Comparison of ENCODE assay signal across 12 cellular contexts in the genomic region with DNA sequence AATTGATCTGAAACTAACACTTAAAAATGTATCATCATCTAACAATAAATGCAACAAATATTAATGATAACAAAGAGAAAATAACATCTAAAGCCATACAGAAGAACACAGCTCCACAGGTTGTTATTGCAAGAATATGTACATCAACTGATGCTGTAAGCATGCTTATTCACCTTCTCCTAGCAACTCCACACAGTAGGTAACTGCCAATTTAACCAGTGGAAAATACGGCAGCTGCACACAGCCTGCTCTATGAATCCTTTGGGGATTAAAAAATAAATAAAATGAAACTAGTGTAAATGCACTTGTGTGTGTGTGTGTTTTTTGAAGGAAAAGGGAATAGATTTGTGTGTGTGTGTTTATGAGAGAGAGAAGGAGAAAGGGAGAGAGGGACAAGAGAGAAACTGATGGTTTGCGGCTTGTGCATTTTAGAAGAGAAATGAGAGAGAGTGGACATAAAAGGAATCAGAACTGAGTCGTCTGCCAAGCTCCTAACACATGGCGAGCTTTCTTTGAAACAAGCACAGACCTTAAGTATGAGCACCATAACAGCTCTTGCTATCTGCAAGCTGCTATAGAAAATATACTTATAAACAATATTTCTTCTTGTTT.
DNase-seq lines count a peak whose midpoint lies in the region; ATAC-seq and TF ChIP-seq lines count a peak whose summit lies in the region.
"Had no signal": no experiment of that assay in that cellular context is flagged by ENCODE, and none has a peak within 500 bp of the region (broad histone marks: within the 10 kb centered on the region; RNA-seq: fewer than 3 reads in every experiment).

No MANE protein-coding gene starts in this region.

- H3K4me3 ChIP-seq in esophagus muscularis mucosa (peak overlapping the region; percentile 23 to 34 (median 29)), body of pancreas (no peak overlapping the region)

- H3K4ac ChIP-seq in H9 (ENCODE audit: low read depth, low read length), result no peak overlapping the region

- H4K8ac ChIP-seq in H9 (replicated peaks; ENCODE audit: insufficient read length, low read depth, low read length), result no peak overlapping the region

- no peak overlapping the region for H3K4me3 Mint-ChIP-seq in H9
- no peak overlapping the region for H3K4me3 Mint-ChIP-seq in activated naive CD4-positive, alpha-beta T cell treated with anti-CD3 and anti-CD28 coated beads for 36 hours
- H3K4me3 Mint-ChIP-seq: activated naive CD4-positive, alpha-beta T cell treated with anti-CD3 and anti-CD28 coated beads, Interleukin-2, amount 50 U/mL, for 24 hours; stimulated activated naive B cell treated with anti-CD40 and anti-IgM and Interleukin-4, amounts not matched to agents 10 μg/mL and 1 μg/mL and 100 μg/mL, for 72 hours had no signal

- H3K27ac ChIP-seq in esophagus muscularis mucosa (replicated peaks in 1 of 4), result no peak overlapping the region
- H3K27ac ChIP-seq in H9 (ENCODE audit: insufficient read length, low read depth, low read length), result no peak overlapping the region
- H3K27ac ChIP-seq in body of pancreas, result no peak overlapping the region

- no peak overlapping the region for H2BK120ac ChIP-seq in H9 (ENCODE audit: low read depth, low read length, poor library complexity, severe bottlenecking)

- H4K20me1 ChIP-seq in H9 (ENCODE audit: control insufficient read depth, insufficient read depth, insufficient read length), result no peaks in the 10 kb centered on the region

- peaks cover 0 to 16% (median 7%) of the 10 kb centered on the region in 4 donors for H3K4me1 ChIP-seq in esophagus muscularis mucosa
- peaks cover 2% of the 10 kb centered on the region; the same call in 1 of the 2 replicates for H3K4me1 ChIP-seq in H9 (ENCODE audit: insufficient read depth, low read length)
- no peaks in the 10 kb centered on the region for H3K4me1 ChIP-seq in body of pancreas

- TF ChIP-seq CTCF in esophagus muscularis mucosa (IDR thresholded peaks at IDR 0.05) (no peak), H9 (conservative IDR thresholded peaks at IDR 0.05) (no peak), body of pancreas (IDR thresholded peaks at IDR 0.05) (no peak)

- H3T11ph ChIP-seq in H9 (ENCODE audit: low read length), result no peak overlapping the region

- no peak overlapping the region for H3K23ac ChIP-seq in H9 (ENCODE audit: insufficient read length, low read depth, low read length)

- no peak overlapping the region for H2BK20ac ChIP-seq in H9 (ENCODE audit: low read depth, low read length, poor library complexity, severe bottlenecking)

- no peak for TF ChIP-seq EP300 in esophagus muscularis mucosa (IDR thresholded peaks at IDR 0.05)

- no peak overlapping the region for H3K56ac ChIP-seq in H9 (ENCODE audit: insufficient read length, low read depth, low read length)

- peaks cover 2 to 9% (median 4%) of the 10 kb centered on the region in 3 experiments; a peak in 6 of 7 replicates for H3K36me3 Mint-ChIP-seq in H9 (ENCODE audit: insufficient read depth in 1 of 3, low read depth in 3 of 3)
- no peaks in the 10 kb centered on the region for H3K36me3 Mint-ChIP-seq in activated naive CD4-positive, alpha-beta T cell treated with anti-CD3 and anti-CD28 coated beads for 36 hours (ENCODE audit: low read depth)
- H3K36me3 Mint-ChIP-seq: activated naive CD4-positive, alpha-beta T cell treated with anti-CD3 and anti-CD28 coated beads, Interleukin-2, amount 50 U/mL, for 24 hours; stimulated activated naive B cell treated with anti-CD40 and anti-IgM and Interleukin-4, amounts not matched to agents 10 μg/mL and 1 μg/mL and 100 μg/mL, for 72 hours had no signal

- no peaks in the 10 kb centered on the region for H3K27me3 Mint-ChIP-seq in H9 (ENCODE audit: low read depth)
- H3K27me3 Mint-ChIP-seq in activated naive CD4-positive, alpha-beta T cell treated with anti-CD3 and anti-CD28 coated beads for 36 hours (ENCODE audit: low read depth), result peaks cover 10% of the 10 kb centered on the region

- ATAC-seq in HG03432 (IDR thresholded peaks at IDR 0.05; ENCODE audit: unreplicated experiment), result peak; percentile 24
- ATAC-seq in sciatic nerve, result peak; percentile 36
- ATAC-seq in body of pancreas, result no peak
- ATAC-seq: esophagus mucosa; stimulated activated naive B cell treated with anti-CD40 and anti-IgM and Interleukin-4, amounts not matched to agents 10 μg/mL and 1 μg/mL and 100 μg/mL, for 72 hours had no signal

- H2AK5ac ChIP-seq in H9 (ENCODE audit: insufficient read length, low read length), result no peak overlapping the region

- no peaks in the 10 kb centered on the region for H3K79me2 ChIP-seq in H9 (ENCODE audit: insufficient read depth, low read length)

- no peak overlapping the region for H2BK12ac ChIP-seq in H9 (ENCODE audit: insufficient read length, low read depth, low read length)

- no peaks in the 10 kb centered on the region for H3K23me2 ChIP-seq in H9 (ENCODE audit: insufficient read length, low read depth, low read length, poor library complexity, severe bottlenecking)

- no peaks in the 10 kb centered on the region for H3K79me1 ChIP-seq in H9 (ENCODE audit: insufficient read depth, low read depth, low read length, poor library complexity, severe bottlenecking)

- H3K9me3 ChIP-seq in esophagus muscularis mucosa, result no peaks in the 10 kb centered on the region
- no peaks in the 10 kb centered on the region for H3K9me3 ChIP-seq in H9 (ENCODE audit: control insufficient read depth, low read depth, low read length)
- no peaks in the 10 kb centered on the region for H3K9me3 ChIP-seq in body of pancreas

- no peak overlapping the region for H3K18ac ChIP-seq in H9 (ENCODE audit: insufficient read length, low read depth, low read length)

- H3K9ac ChIP-seq in H9 (ENCODE audit: extremely low read depth, insufficient read length, low read length), result no peak overlapping the region

- H4K5ac ChIP-seq in H9 (ENCODE audit: insufficient read length, low read depth, low read length), result no peak overlapping the region

- no peak for TF ChIP-seq POLR2A in esophagus muscularis mucosa (IDR thresholded peaks at IDR 0.05; ENCODE audit: low read depth)
- no peak for TF ChIP-seq POLR2A in body of pancreas (IDR thresholded peaks at IDR 0.05)

- CTCF ChIA-PET in activated naive CD4-positive, alpha-beta T cell treated with anti-CD3 and anti-CD28 coated beads for 36 hours (lab: Charles Lee), result no interaction called here

- no peak overlapping the region for H3K4me2 ChIP-seq in H9 (ENCODE audit: insufficient read depth, insufficient read length, low read length)

- H4K91ac ChIP-seq in H9 (ENCODE audit: insufficient read length, low read depth, low read length), result no peak overlapping the region

- H3K27ac Mint-ChIP-seq in H9, result no peak overlapping the region; a peak in 1 of 7 replicates
- H3K27ac Mint-ChIP-seq in activated naive CD4-positive, alpha-beta T cell treated with anti-CD3 and anti-CD28 coated beads for 36 hours, result no peak overlapping the region
- H3K27ac Mint-ChIP-seq: activated naive CD4-positive, alpha-beta T cell treated with anti-CD3 and anti-CD28 coated beads, Interleukin-2, amount 50 U/mL, for 24 hours; stimulated activated naive B cell treated with anti-CD40 and anti-IgM and Interleukin-4, amounts not matched to agents 10 μg/mL and 1 μg/mL and 100 μg/mL, for 72 hours had no signal

- no peak overlapping the region for H2BK15ac ChIP-seq in H9 (ENCODE audit: low read depth, low read length)

- intact Hi-C loops in esophagus muscularis mucosa (cut with DNase I) (no loop called here), sciatic nerve (cut with DNase I) (no loop called here), body of pancreas (cut with DNase I) (no loop called here)
- intact Hi-C loops in activated naive CD4-positive, alpha-beta T cell treated with anti-CD3 and anti-CD28 coated beads for 36 hours (cut with micrococcal nuclease), result no loop called here

- H3K9me3 Mint-ChIP-seq in H9, result peaks cover 4% of the 10 kb centered on the region in 2 experiments; a peak in 4 of 5 replicates
- H3K9me3 Mint-ChIP-seq in activated naive CD4-positive, alpha-beta T cell treated with anti-CD3 and anti-CD28 coated beads for 36 hours, result no peaks in the 10 kb centered on the region
- H3K9me3 Mint-ChIP-seq: activated naive CD4-positive, alpha-beta T cell treated with anti-CD3 and anti-CD28 coated beads, Interleukin-2, amount 50 U/mL, for 24 hours had no signal

- peaks cover 0 to 1% of the 10 kb centered on the region in 2 experiments; a peak in 2 of 4 replicates for H3K4me1 Mint-ChIP-seq in H9
- no peaks in the 10 kb centered on the region for H3K4me1 Mint-ChIP-seq in activated naive CD4-positive, alpha-beta T cell treated with anti-CD3 and anti-CD28 coated beads for 36 hours (ENCODE audit: low read depth)
- H3K4me1 Mint-ChIP-seq: activated naive CD4-positive, alpha-beta T cell treated with anti-CD3 and anti-CD28 coated beads, Interleukin-2, amount 50 U/mL, for 24 hours had no signal

- 24% methylated on average over 4 of the region's 4 CpGs for WGBS in esophagus muscularis mucosa
- WGBS in H9 (ENCODE audit: extremely low coverage, insufficient read length, low lambda C conversion rate), result no CpG with 5 or more reads among the region's 4 CpGs
- 59 to 62% methylated on average over 4 of the region's 4 CpGs for WGBS in body of pancreas, 2 donors

- no peaks in the 10 kb centered on the region for H3K27me3 ChIP-seq in esophagus muscularis mucosa
- no peaks in the 10 kb centered on the region for H3K27me3 ChIP-seq in H9 (ENCODE audit: insufficient read depth, low read length)
- no peaks in the 10 kb centered on the region for H3K27me3 ChIP-seq in body of pancreas

- no peak overlapping the region for H3K14ac ChIP-seq in H9 (ENCODE audit: insufficient read depth, low read length)

- no peak overlapping the region for H2BK5ac ChIP-seq in H9 (ENCODE audit: insufficient read length, low read length)

- DNase-seq in NCI-H446 (lab: John Stamatoyannopoulos, UW) (peak; percentile 81 to 83), esophagus muscularis mucosa (ENCODE audit: extremely low spot score) (no peak), sciatic nerve (ENCODE audit: low spot score) (no peak), H9 (no peak), body of pancreas (no peak), NCI-H128 (lab: John Stamatoyannopoulos, UW; ENCODE audit: unreplicated experiment) (no peak)
- DNase-seq in activated naive CD4-positive, alpha-beta T cell treated with anti-CD3 and anti-CD28 coated beads for 36 hours, result no peak
- DNase-seq: small intestine; stimulated activated naive B cell treated with anti-CD40 and anti-IgM and Interleukin-4, amounts not matched to agents 10 μg/mL and 1 μg/mL and 100 μg/mL, for 72 hours had no signal

- no peaks in the 10 kb centered on the region for H3K36me3 ChIP-seq in esophagus muscularis mucosa
- no peaks in the 10 kb centered on the region for H3K36me3 ChIP-seq in body of pancreas (replicated peaks in 1 of 2; ENCODE audit: insufficient read depth in 1 of 2, low read depth in 2 of 2)

- H2AFZ ChIP-seq in H9 (ENCODE audit: low read length), result no peak overlapping the region

Comparison
In these comparisons a context has a peak if more than half of its experiments do, and no peak if none do; other contexts are left out.
1. DNase-seq: peak in NCI-H446 (2 of 2); none in esophagus muscularis mucosa (single experiment), sciatic nerve (single experiment), H9 (single experiment), body of pancreas (0 of 4), NCI-H128 (single experiment) and activated naive CD4-positive, alpha-beta T cell treated with anti-CD3 and anti-CD28 coated beads for 36 hours (single experiment).
2. H3K4me3 ChIP-seq: peak in esophagus muscularis mucosa (4 of 4); none in body of pancreas (0 of 2).